ENCODE assay signal across 8 cellular contexts in the genomic region with DNA sequence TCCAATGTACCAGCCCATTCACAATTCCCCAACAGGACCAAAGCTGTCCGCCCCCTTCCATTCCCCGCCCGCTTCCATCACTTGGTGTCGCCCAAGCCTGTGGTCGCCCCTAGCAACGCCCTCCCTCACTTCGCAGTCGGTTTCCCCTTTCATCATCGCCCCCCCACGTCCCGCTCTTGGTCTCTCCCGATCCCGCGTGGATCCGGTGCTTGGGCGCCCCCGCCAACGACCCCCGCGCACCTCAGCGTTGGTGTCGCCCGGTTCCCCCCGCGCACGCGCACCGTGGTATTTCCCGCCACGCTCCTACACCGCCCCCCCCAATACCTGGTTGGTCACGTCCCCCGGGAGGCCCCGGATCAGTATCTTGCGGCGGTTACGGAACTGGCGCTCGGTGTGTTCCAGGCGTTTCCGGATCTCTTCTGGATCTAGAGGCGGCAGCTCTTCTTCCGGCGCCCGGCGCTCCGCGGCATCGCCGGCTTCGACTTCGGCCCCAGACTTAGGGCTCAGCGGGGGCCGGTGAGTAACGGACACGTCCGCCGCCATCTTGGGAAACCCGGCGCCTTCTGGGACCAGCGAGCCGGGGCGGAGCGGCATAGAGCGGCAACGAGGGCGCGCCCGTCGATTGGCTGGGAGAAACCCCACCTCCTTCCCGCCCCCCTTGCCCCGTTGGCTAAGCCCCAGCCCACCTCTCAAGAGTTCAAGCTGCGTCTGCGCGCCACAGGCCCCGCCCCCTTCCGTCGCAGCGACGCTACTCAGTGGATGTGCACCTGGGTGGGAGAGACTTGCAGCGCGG.
DNase-seq lines count a peak whose midpoint lies in the region; ATAC-seq lines count a peak whose summit lies in the region.

A gene with protein sequence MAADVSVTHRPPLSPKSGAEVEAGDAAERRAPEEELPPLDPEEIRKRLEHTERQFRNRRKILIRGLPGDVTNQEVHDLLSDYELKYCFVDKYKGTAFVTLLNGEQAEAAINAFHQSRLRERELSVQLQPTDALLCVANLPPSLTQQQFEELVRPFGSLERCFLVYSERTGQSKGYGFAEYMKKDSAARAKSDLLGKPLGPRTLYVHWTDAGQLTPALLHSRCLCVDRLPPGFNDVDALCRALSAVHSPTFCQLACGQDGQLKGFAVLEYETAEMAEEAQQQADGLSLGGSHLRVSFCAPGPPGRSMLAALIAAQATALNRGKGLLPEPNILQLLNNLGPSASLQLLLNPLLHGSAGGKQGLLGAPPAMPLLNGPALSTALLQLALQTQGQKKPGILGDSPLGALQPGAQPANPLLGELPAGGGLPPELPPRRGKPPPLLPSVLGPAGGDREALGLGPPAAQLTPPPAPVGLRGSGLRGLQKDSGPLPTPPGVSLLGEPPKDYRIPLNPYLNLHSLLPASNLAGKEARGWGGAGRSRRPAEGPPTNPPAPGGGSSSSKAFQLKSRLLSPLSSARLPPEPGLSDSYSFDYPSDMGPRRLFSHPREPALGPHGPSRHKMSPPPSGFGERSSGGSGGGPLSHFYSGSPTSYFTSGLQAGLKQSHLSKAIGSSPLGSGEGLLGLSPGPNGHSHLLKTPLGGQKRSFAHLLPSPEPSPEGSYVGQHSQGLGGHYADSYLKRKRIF (minus strand): TSS at position 565 of the 793 bp plus-strand sequence. CDS start 22 bp downstream, at position 543.

- no peaks in the 10 kb centered on the region for H3K27me3 ChIP-seq in layer of hippocampus (ENCODE audit: control insufficient read depth, insufficient read depth, low read length)

- ATAC-seq in GM19351 (IDR thresholded peaks at IDR 0.05; ENCODE audit: unreplicated experiment) (peak; percentile 83), HG03520 (IDR thresholded peaks at IDR 0.05; ENCODE audit: unreplicated experiment) (peak; percentile 68)

- peak; percentile 86 to 97 (median 94) for DNase-seq in C1 segment of cervical spinal cord (lab: John Stamatoyannopoulos, UW)
- peak; percentile 79 for DNase-seq in NCI-H526 treated with DMSO at 0.1 percent for 48 hours (lab: John Stamatoyannopoulos, UW)
- DNase-seq in activated CD4-positive, alpha-beta T cell treated with anti-CD3 and anti-CD28 coated beads for 48 hours = peak; percentile 99
- peak; percentile 86 to 99 (median 95) for DNase-seq in stimulated activated CD4-positive, alpha-beta T cell treated with anti-CD3 and anti-CD28 coated beads, Interleukin-1b, Interleukin-23, amount 100 ng/mL, for 24 hours (ENCODE audit: low read depth in 4 of 4, low spot score in 1 of 4)

- peak within 1 kb of the TSS; percentile 92 for H3K27ac ChIP-seq in cingulate gyrus (ENCODE audit: low read depth, low read length)
- peak within 1 kb of the TSS; percentile 94 for H3K27ac ChIP-seq in layer of hippocampus (ENCODE audit: low read depth, low read length)

Comparison
In these comparisons a context has a peak if more than half of its experiments do, and no peak if none do; other contexts are left out.
1. Peak in every context shown above with its lines: DNase-seq, ATAC-seq and H3K27ac ChIP-seq.